In genomic region chr18:47780011-47780725, GRCh38 we compare ENCODE assay signal across 17 cellular contexts.
A peak's percentile ranks its signal among the peaks of the same experiment; 100 is the strongest.
DNase-seq lines count a peak whose midpoint lies in the region; ATAC-seq and TF ChIP-seq lines count a peak whose summit lies in the region.
"Had no signal": no experiment of that assay in that cellular context is flagged by ENCODE, and none has a peak within 500 bp of the region (broad histone marks: within the 10 kb centered on the region; RNA-seq: fewer than 3 reads in every experiment).

No MANE protein-coding gene starts in this region.

- H2BK120ac ChIP-seq in neuronal stem cell (ENCODE audit: low read depth, low read length): no peak overlapping the region
- no peak overlapping the region for H2BK120ac ChIP-seq in trophoblast cell (ENCODE audit: insufficient read depth, low read length, poor library complexity)

- H3K79me2 ChIP-seq in trophoblast cell (ENCODE audit: control insufficient read depth, insufficient read depth, low read length, poor library complexity): no peaks in the 10 kb centered on the region
- H3K79me2 ChIP-seq in GM23248 (ENCODE audit: insufficient read depth): no peaks in the 10 kb centered on the region

- TF ChIP-seq CTCF in esophagus muscularis mucosa (IDR thresholded peaks at IDR 0.05) (no peak), MCF 10A (IDR thresholded peaks at IDR 0.05; ENCODE audit: unreplicated experiment) (no peak)

- no peak overlapping the region for H4K12ac ChIP-seq in trophoblast cell (ENCODE audit: low read depth, low read length)

- no peak overlapping the region for H3K27ac ChIP-seq in esophagus muscularis mucosa (replicated peaks in 1 of 4)
- no peak overlapping the region for H3K27ac ChIP-seq in neuronal stem cell (replicated peaks; ENCODE audit: low read length)
- H3K27ac ChIP-seq in trophoblast cell (ENCODE audit: low read depth, low read length): no peak overlapping the region
- no peak overlapping the region for H3K27ac ChIP-seq in GM23248
- H3K27ac ChIP-seq: BLaER1 had no signal

- H4K91ac ChIP-seq in neuronal stem cell (ENCODE audit: low read depth, low read length, poor library complexity) (no peak overlapping the region), trophoblast cell (ENCODE audit: low read depth, low read length) (no peak overlapping the region)

- H3K4me3 ChIP-seq in esophagus muscularis mucosa (no peak overlapping the region), neuronal stem cell (ENCODE audit: low read length in 2 of 2) (no peak overlapping the region), trophoblast cell (ENCODE audit: low read depth, low read length) (no peak overlapping the region), GM23248 (no peak overlapping the region)
- H3K4me3 ChIP-seq: BLaER1 had no signal

- TF ChIP-seq EP300 in esophagus muscularis mucosa (IDR thresholded peaks at IDR 0.05): no peak

- no TSS peak for BruUV-seq in MCF 10A (replicated peaks; lab: Mats Ljungman, UMichigan)

- H3K4ac ChIP-seq in neuronal stem cell (ENCODE audit: low read length): no peak overlapping the region
- no peak overlapping the region for H3K4ac ChIP-seq in trophoblast cell (ENCODE audit: low read depth, low read length)

- H3K9me3 ChIP-seq in esophagus muscularis mucosa: peaks cover 0 to 15% (median 9%) of the 10 kb centered on the region in 4 donors
- H3K9me3 ChIP-seq in neuronal stem cell (replicated peaks in 1 of 2; ENCODE audit: control insufficient read depth in 2 of 2, insufficient read depth in 1 of 2, low read depth in 1 of 2, low read length in 2 of 2): peaks cover 0 to 2% of the 10 kb centered on the region in 2 donors
- peaks cover 3% of the 10 kb centered on the region for H3K9me3 ChIP-seq in trophoblast cell (ENCODE audit: insufficient read depth, low read depth, low read length)
- H3K9me3 ChIP-seq in GM23248 (ENCODE audit: low read depth): no peaks in the 10 kb centered on the region
- H3K9me3 ChIP-seq: BE2C, Caco-2 had no signal

- 90% methylated on average over 11 of the region's 11 CpGs for WGBS in esophagus muscularis mucosa
- no CpG with 5 or more reads among the region's 11 CpGs for whole genome bisulfite sequencing in neuronal stem cell (ENCODE audit: extremely low coverage in 2 of 2, insufficient read length in 2 of 2, insufficient replicate concordance in 1 of 2), 2 donors
- WGBS in trophoblast cell (ENCODE audit: extremely low coverage, insufficient coverage, insufficient read length): no CpG with 5 or more reads among the region's 11 CpGs
- WGBS in GM23248 (ENCODE audit: low coverage in 1 of 2, low lambda C conversion rate in 2 of 2, missing lambda C conversion rate in 2 of 2), 2 experiments: 50 to 52% methylated on average over 11 of the region's 11 CpGs

- peak overlapping the region; percentile 18 for H3K23ac ChIP-seq in neuronal stem cell (ENCODE audit: low read depth, low read length, poor library complexity)
- H3K23ac ChIP-seq in trophoblast cell (ENCODE audit: low read length): no peak overlapping the region

- H3K14ac ChIP-seq in neuronal stem cell (ENCODE audit: low read length): no peak overlapping the region
- H3K14ac ChIP-seq in trophoblast cell (ENCODE audit: low read length): no peak overlapping the region

- H2BK12ac ChIP-seq in neuronal stem cell (ENCODE audit: low read length): no peak overlapping the region
- H2BK12ac ChIP-seq in trophoblast cell (ENCODE audit: low read length): no peak overlapping the region

- H4K8ac ChIP-seq in neuronal stem cell (ENCODE audit: low read depth, low read length) (no peak overlapping the region), trophoblast cell (ENCODE audit: low read depth, low read length) (no peak overlapping the region)

- no peaks in the 10 kb centered on the region for H3K36me3 Mint-ChIP-seq in MCF 10A (ENCODE audit: insufficient read depth, unreplicated experiment)
- H3K36me3 Mint-ChIP-seq: CD14-positive monocyte; CD4-positive, CD25-positive, alpha-beta regulatory T cell had no signal

- peaks cover 8% of the 10 kb centered on the region for H3K9me3 Mint-ChIP-seq in MCF 10A (ENCODE audit: unreplicated experiment)

- H3K27me3 ChIP-seq in esophagus muscularis mucosa: no peaks in the 10 kb centered on the region
- peaks cover 0 to 6% (median 0%) of the 10 kb centered on the region in 3 experiments for H3K27me3 ChIP-seq in neuronal stem cell (ENCODE audit: control insufficient read depth in 3 of 3, insufficient read depth in 3 of 3, low read depth in 1 of 3, low read length in 3 of 3)
- H3K27me3 ChIP-seq in trophoblast cell (ENCODE audit: insufficient read depth, low read length): no peaks in the 10 kb centered on the region
- peaks cover 15% of the 10 kb centered on the region; the same call in 1 of the 2 replicates for H3K27me3 ChIP-seq in GM23248 (replicated peaks; ENCODE audit: insufficient read depth)
- H3K27me3 ChIP-seq: BE2C, BLaER1 had no signal

- no peak overlapping the region for H2BK5ac ChIP-seq in neuronal stem cell (ENCODE audit: low read length)
- no peak overlapping the region for H2BK5ac ChIP-seq in trophoblast cell (ENCODE audit: low read depth, low read length, poor library complexity)

- no peak overlapping the region for H3K27ac Mint-ChIP-seq in MCF 10A (ENCODE audit: low read depth, unreplicated experiment)
- H3K27ac Mint-ChIP-seq: CD14-positive monocyte; CD4-positive, alpha-beta memory T cell; CD4-positive, CD25-positive, alpha-beta regulatory T cell had no signal

- H3K18ac ChIP-seq in neuronal stem cell (ENCODE audit: low read length): no peak overlapping the region
- H3K18ac ChIP-seq in trophoblast cell (ENCODE audit: low read length): no peak overlapping the region

- H3K9me2 ChIP-seq in GM23248 (ENCODE audit: insufficient read depth): no peaks in the 10 kb centered on the region

- no peak for TF ChIP-seq POLR2A in esophagus muscularis mucosa (IDR thresholded peaks at IDR 0.05; ENCODE audit: low read depth)

- no peaks in the 10 kb centered on the region for H3K4me1 ChIP-seq in esophagus muscularis mucosa
- H3K4me1 ChIP-seq in neuronal stem cell (ENCODE audit: control insufficient read depth in 2 of 2, insufficient read depth in 1 of 2, low read depth in 1 of 2, low read length in 2 of 2): no peaks in the 10 kb centered on the region
- H3K4me1 ChIP-seq in trophoblast cell (ENCODE audit: control insufficient read depth in 1 of 2, insufficient read depth in 2 of 2, low read length in 2 of 2): peaks cover 0 to 3% of the 10 kb centered on the region in 2 experiments
- no peaks in the 10 kb centered on the region for H3K4me1 ChIP-seq in GM23248 (ENCODE audit: insufficient read depth)
- H3K4me1 ChIP-seq: BE2C, Caco-2 had no signal

- intact Hi-C loops in esophagus muscularis mucosa (cut with DNase I): no loop called here
- intact Hi-C loops in MCF 10A (cut with micrococcal nuclease): no loop called here
- intact Hi-C loops in Right ventricle myocardium inferior (cut with DNase I): no loop called here

- POLR2A ChIA-PET in MCF 10A (lab: Yijun Ruan, JAX): no interaction called here

- no peak overlapping the region for H2BK15ac ChIP-seq in neuronal stem cell (ENCODE audit: low read length)

- H3K9ac ChIP-seq in neuronal stem cell (ENCODE audit: low read depth, low read length, poor library complexity) (no peak overlapping the region), trophoblast cell (ENCODE audit: low read length) (no peak overlapping the region), GM23248 (no peak overlapping the region)
- H3K9ac ChIP-seq: BLaER1 had no signal

- H4K20me1 ChIP-seq in GM23248 (ENCODE audit: insufficient read depth): no peaks in the 10 kb centered on the region
- H4K20me1 ChIP-seq: BLaER1 had no signal

- peaks cover 36% of the 10 kb centered on the region for H3K27me3 Mint-ChIP-seq in MCF 10A (ENCODE audit: insufficient read depth, unreplicated experiment)

- H2AFZ ChIP-seq in neuronal stem cell (ENCODE audit: low read length): no peak overlapping the region
- H2AFZ ChIP-seq in trophoblast cell (ENCODE audit: insufficient read depth, low read length, poor library complexity): no peak overlapping the region
- no peak overlapping the region for H2AFZ ChIP-seq in GM23248

- CTCF ChIA-PET in MCF 10A (lab: Yijun Ruan, JAX): interaction anchor here (0.6 kb wide), 1 partner anchor 10 kb away, joined by 4 read pairs; no protein-coding TSS in a partner anchor

- H3K4me2 ChIP-seq in neuronal stem cell (ENCODE audit: insufficient read depth, low read length, poor library complexity, severe bottlenecking) (no peak overlapping the region), trophoblast cell (ENCODE audit: low read length) (no peak overlapping the region), GM23248 (ENCODE audit: unreplicated experiment) (no peak overlapping the region)
- H3K4me2 ChIP-seq: BLaER1 had no signal

- H3K4me1 Mint-ChIP-seq in MCF 10A (ENCODE audit: insufficient read depth, unreplicated experiment): peaks cover 5% of the 10 kb centered on the region
- H3K4me1 Mint-ChIP-seq: CD14-positive monocyte; CD4-positive, alpha-beta memory T cell; CD4-positive, CD25-positive, alpha-beta regulatory T cell had no signal

- H3F3A ChIP-seq in GM23248 (ENCODE audit: insufficient read depth): no peaks in the 10 kb centered on the region

- no peak for ATAC-seq in Right ventricle myocardium inferior

- H3K36me3 ChIP-seq in esophagus muscularis mucosa: no peaks in the 10 kb centered on the region
- H3K36me3 ChIP-seq in neuronal stem cell (replicated peaks in 1 of 2; ENCODE audit: control insufficient read depth in 2 of 2, insufficient read depth in 2 of 2, low read length in 2 of 2): no peaks in the 10 kb centered on the region
- no peaks in the 10 kb centered on the region for H3K36me3 ChIP-seq in trophoblast cell (ENCODE audit: control insufficient read depth in 1 of 2, insufficient read depth in 2 of 2, low read length in 2 of 2)
- H3K36me3 ChIP-seq in GM23248 (ENCODE audit: low read depth): no peaks in the 10 kb centered on the region
- H3K36me3 ChIP-seq: BE2C, BLaER1 had no signal

- H2AK5ac ChIP-seq in neuronal stem cell (ENCODE audit: low read depth, low read length): no peak overlapping the region
- no peak overlapping the region for H2AK5ac ChIP-seq in trophoblast cell (ENCODE audit: low read length)

- peak; percentile 74 for DNase-seq in esophagus muscularis mucosa (ENCODE audit: extremely low spot score)
- no peak for DNase-seq in neuronal stem cell (ENCODE audit: low spot score)
- DNase-seq in trophoblast cell: peak; percentile 87
- no peak for DNase-seq in MCF 10A (ENCODE audit: unreplicated experiment)
- DNase-seq in GM23248: no peak
- DNase-seq in Right ventricle myocardium inferior (ENCODE audit: missing footprints): no peak
- DNase-seq: 8988T; BE2C; C1 segment of cervical spinal cord; Caco-2; Calu3; CD4-positive, alpha-beta memory T cell; CD4-positive, CD25-positive, alpha-beta regulatory T cell; DMS79 treated with DMSO at 0.1 percent for 48 hours; GF-D8 had no signal

- H3K4me3 Mint-ChIP-seq in MCF 10A (ENCODE audit: unreplicated experiment): no peak overlapping the region
- H3K4me3 Mint-ChIP-seq: CD14-positive monocyte; CD4-positive, alpha-beta memory T cell; CD4-positive, CD25-positive, alpha-beta regulatory T cell had no signal

- in situ Hi-C loops in GM23248 (cut with MboI): no loop called here

- H3K79me1 ChIP-seq in neuronal stem cell (ENCODE audit: low read depth, low read length) (no peaks in the 10 kb centered on the region), trophoblast cell (ENCODE audit: low read length) (no peaks in the 10 kb centered on the region)

Comparison
In these comparisons a context has a peak if more than half of its experiments do, and no peak if none do; other contexts are left out.
1. DNase-seq: peak in esophagus muscularis mucosa (single experiment) and trophoblast cell (2 of 2); none in neuronal stem cell (single experiment), MCF 10A (single experiment), GM23248 (single experiment) and Right ventricle myocardium inferior (single experiment).